In the genomic region with DNA sequence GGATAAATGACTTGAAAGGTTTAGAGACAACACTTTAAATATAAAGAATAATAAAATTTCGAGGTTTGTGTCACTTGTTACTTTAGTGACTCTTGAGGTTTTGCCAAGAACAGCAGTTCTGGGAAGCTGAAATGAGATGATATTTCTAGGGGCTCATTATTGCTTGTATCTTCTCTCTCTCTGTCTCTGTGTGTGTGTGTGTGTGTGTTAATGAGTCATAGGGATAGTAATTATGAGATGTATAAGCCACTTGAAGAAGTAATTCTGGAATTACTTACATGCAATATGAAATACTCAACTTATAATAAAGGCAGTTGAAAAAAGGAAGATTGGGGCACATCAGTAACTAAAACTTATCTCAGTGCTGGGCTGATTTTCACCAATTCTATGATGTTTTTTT, we compare ENCODE assay signal across 33 cellular contexts. TPM values are rescaled to one million over a fixed set of nuclear protein-coding genes. Genes with fewer than 3 reads are reported as not detected.
"Had no signal": no experiment of that assay in that cellular context is flagged by ENCODE, and none has a peak within 500 bp of the region (broad histone marks: within the 10 kb centered on the region; RNA-seq: fewer than 3 reads in every experiment).

No MANE protein-coding gene starts in this region.

- H3K4me3 ChIP-seq: adrenal gland, body of pancreas, cardiac muscle cell, colonic mucosa, esophagus muscularis mucosa, gastrocnemius medialis, heart left ventricle had no signal

- H3K4me1 Mint-ChIP-seq: activated B cell treated with CpG ODN at 0.5 μM for 24 hours; activated naive CD4-positive, alpha-beta T cell treated with anti-CD3 and anti-CD28 coated beads, Interleukin-2, amount 50 U/mL, for 24 hours; activated naive CD8-positive, alpha-beta T cell treated with anti-CD3 and anti-CD28 coated beads, Interleukin-2, amount 50 U/mL, for 24 hours; endodermal cell; T-helper 17 cell had no signal

- H3K36me3 Mint-ChIP-seq: activated naive CD4-positive, alpha-beta T cell treated with anti-CD3 and anti-CD28 coated beads, Interleukin-2, amount 50 U/mL, for 24 hours; activated naive CD8-positive, alpha-beta T cell treated with anti-CD3 and anti-CD28 coated beads for 36 hours had no signal

- DNase-seq: activated B cell treated with CpG ODN at 0.5 μM for 24 hours; activated CD4-positive, alpha-beta memory T cell treated with anti-CD3 and anti-CD28 coated beads, Interleukin-2, amount 10 ng/mL, durations not matched to agents 7 days and 5 days; activated CD4-positive, alpha-beta T cell treated with anti-CD3 and anti-CD28 coated beads, Interleukin-2, amount 10 ng/mL, durations not matched to agents 24 days and 14 days; activated effector memory CD4-positive, alpha-beta T cell treated with anti-CD3 and anti-CD28 coated beads, Interleukin-2, amount 50 U/mL, for 16 hours; activated naive CD4-positive, alpha-beta T cell treated with anti-CD3 and anti-CD28 coated beads for 36 hours; activated naive CD8-positive, alpha-beta T cell treated with anti-CD3 and anti-CD28 coated beads for 36 hours; activated naive CD8-positive, alpha-beta T cell treated with anti-CD3 and anti-CD28 coated beads, Interleukin-2, amount 50 U/mL, for 24 hours; activated T-cell treated with anti-CD3 and anti-CD28 coated beads, Interleukin-2, amount 50 U/mL, for 4 hours; adrenal gland; amygdala; aorta; body of pancreas; central memory CD4-positive, alpha-beta T cell; cerebellar nuclear complex; colonic mucosa; effector CD8-positive, alpha-beta T cell; endodermal cell; erythroblast; gastrocnemius medialis; glutamatergic neuron; heart left ventricle; T-helper 17 cell; T1000; WERI-Rb-1 had no signal

- H3K4me3 Mint-ChIP-seq: activated B cell treated with CpG ODN at 0.5 μM for 24 hours; activated CD4-positive, alpha-beta memory T cell treated with anti-CD3 and anti-CD28 coated beads, Interleukin-2, amount 10 ng/mL, durations not matched to agents 7 days and 5 days; activated CD4-positive, alpha-beta T cell treated with anti-CD3 and anti-CD28 coated beads, Interleukin-2, amount 10 ng/mL, durations not matched to agents 24 days and 14 days; activated naive CD4-positive, alpha-beta T cell treated with anti-CD3 and anti-CD28 coated beads for 36 hours; activated naive CD4-positive, alpha-beta T cell treated with anti-CD3 and anti-CD28 coated beads, Interleukin-2, amount 50 U/mL, for 24 hours; activated naive CD8-positive, alpha-beta T cell treated with anti-CD3 and anti-CD28 coated beads for 36 hours; activated naive CD8-positive, alpha-beta T cell treated with anti-CD3 and anti-CD28 coated beads, Interleukin-2, amount 50 U/mL, for 24 hours; activated T-cell treated with anti-CD3 and anti-CD28 coated beads, Interleukin-2, amount 50 U/mL, for 4 hours; endodermal cell; T-helper 17 cell; T-helper 2 cell treated with Interferon-gamma antibody and Interleukin-4, amounts not matched to agents 5 μg/mL and 100 μg/mL, for 36 hours had no signal

- ATAC-seq: activated CD4-positive, CD25-positive, alpha-beta regulatory T cell treated with anti-CD3 and anti-CD28 coated beads, Interleukin-2, amount 50 U/mL, for 24 hours; activated naive CD8-positive, alpha-beta T cell treated with anti-CD3 and anti-CD28 coated beads, Interleukin-2, amount 50 U/mL, for 24 hours; activated T-cell treated with anti-CD3 and anti-CD28 coated beads, Interleukin-2, amount 50 U/mL, for 4 hours; body of pancreas; foreskin keratinocyte; gastrocnemius medialis; heart left ventricle; T-helper 17 cell had no signal

- H3K4me1 ChIP-seq: adrenal gland, body of pancreas, colonic mucosa, esophagus muscularis mucosa, foreskin keratinocyte, gastrocnemius medialis, heart left ventricle had no signal

- H3K9me3 ChIP-seq: adrenal gland, body of pancreas, colonic mucosa, esophagus muscularis mucosa, gastrocnemius medialis, heart left ventricle had no signal

- H3K27ac ChIP-seq: adrenal gland, body of pancreas, cardiac muscle cell, colonic mucosa, esophagus muscularis mucosa, foreskin keratinocyte, gastrocnemius medialis, heart left ventricle, WERI-Rb-1 had no signal

- H3K9me3 Mint-ChIP-seq: activated B cell treated with CpG ODN at 0.5 μM for 24 hours; activated CD4-positive, alpha-beta memory T cell treated with anti-CD3 and anti-CD28 coated beads, Interleukin-2, amount 10 ng/mL, durations not matched to agents 7 days and 5 days; activated CD4-positive, alpha-beta T cell treated with anti-CD3 and anti-CD28 coated beads, Interleukin-2, amount 10 ng/mL, durations not matched to agents 24 days and 14 days; activated naive CD4-positive, alpha-beta T cell treated with anti-CD3 and anti-CD28 coated beads for 36 hours; activated naive CD4-positive, alpha-beta T cell treated with anti-CD3 and anti-CD28 coated beads, Interleukin-2, amount 50 U/mL, for 24 hours; activated naive CD8-positive, alpha-beta T cell treated with anti-CD3 and anti-CD28 coated beads for 36 hours; activated naive CD8-positive, alpha-beta T cell treated with anti-CD3 and anti-CD28 coated beads, Interleukin-2, amount 50 U/mL, for 24 hours; activated T-cell treated with anti-CD3 and anti-CD28 coated beads, Interleukin-2, amount 50 U/mL, for 4 hours; activated T-helper 2 cell treated with anti-CD3 and anti-CD28 coated beads, Interferon-gamma antibody, Interleukin-2, Interleukin-4, amounts not matched to agents 10 μg/mL and 5 μg/mL and 100 μg/mL, durations not matched to agents 14 hours and 24 hours and 36 hours; endodermal cell; T-helper 2 cell treated with Interferon-gamma antibody and Interleukin-4, amounts not matched to agents 5 μg/mL and 100 μg/mL, for 36 hours had no signal

- H3K36me3 ChIP-seq: adrenal gland, cardiac muscle cell, colonic mucosa, esophagus muscularis mucosa, gastrocnemius medialis, heart left ventricle, WERI-Rb-1 had no signal

- H3K27me3 Mint-ChIP-seq: activated CD4-positive, alpha-beta memory T cell treated with anti-CD3 and anti-CD28 coated beads, Interleukin-2, amount 10 ng/mL, durations not matched to agents 7 days and 5 days had no signal

- H3K27ac Mint-ChIP-seq: activated B cell treated with CpG ODN at 0.5 μM for 24 hours; activated CD4-positive, alpha-beta memory T cell treated with anti-CD3 and anti-CD28 coated beads, Interleukin-2, amount 10 ng/mL, durations not matched to agents 7 days and 5 days; activated CD4-positive, alpha-beta T cell treated with anti-CD3 and anti-CD28 coated beads, Interleukin-2, amount 10 ng/mL, durations not matched to agents 24 days and 14 days; activated naive CD4-positive, alpha-beta T cell treated with anti-CD3 and anti-CD28 coated beads for 36 hours; activated naive CD4-positive, alpha-beta T cell treated with anti-CD3 and anti-CD28 coated beads, Interleukin-2, amount 50 U/mL, for 24 hours; activated naive CD8-positive, alpha-beta T cell treated with anti-CD3 and anti-CD28 coated beads for 36 hours; activated naive CD8-positive, alpha-beta T cell treated with anti-CD3 and anti-CD28 coated beads, Interleukin-2, amount 50 U/mL, for 24 hours; activated T-helper 2 cell treated with anti-CD3 and anti-CD28 coated beads, Interferon-gamma antibody, Interleukin-2, Interleukin-4, amounts not matched to agents 10 μg/mL and 5 μg/mL and 100 μg/mL, durations not matched to agents 14 hours and 24 hours and 36 hours; endodermal cell; T-helper 17 cell; T-helper 2 cell treated with Interferon-gamma antibody and Interleukin-4, amounts not matched to agents 5 μg/mL and 100 μg/mL, for 36 hours had no signal

- H3K27me3 ChIP-seq: body of pancreas, cardiac muscle cell, colonic mucosa, esophagus muscularis mucosa, foreskin keratinocyte, gastrocnemius medialis, heart left ventricle had no signal

RNA-seq across cellular contexts. Expression of gene OR10G7, which starts 9.6 kb away (rescaled TPM):
- total RNA-seq: activated B cell treated with CpG ODN at 0.5 μM for 24 hours; activated CD4-positive, alpha-beta memory T cell treated with anti-CD3 and anti-CD28 coated beads, Interleukin-2, amount 10 ng/mL, durations not matched to agents 7 days and 5 days; activated CD4-positive, alpha-beta T cell treated with anti-CD3 and anti-CD28 coated beads, Interleukin-2, amount 10 ng/mL, durations not matched to agents 24 days and 14 days; activated CD8-positive, alpha-beta memory T cell treated with anti-CD3 and anti-CD28 coated beads for 36 hours; activated naive CD4-positive, alpha-beta T cell treated with anti-CD3 and anti-CD28 coated beads for 36 hours; activated naive CD8-positive, alpha-beta T cell treated with anti-CD3 and anti-CD28 coated beads for 36 hours; activated T-cell treated with anti-CD3 and anti-CD28 coated beads, Interleukin-2, amount 50 U/mL, for 4 hours; activated T-helper 2 cell treated with anti-CD3 and anti-CD28 coated beads, Interferon-gamma antibody, Interleukin-2, Interleukin-4, amounts not matched to agents 10 μg/mL and 5 μg/mL and 100 μg/mL, durations not matched to agents 14 hours and 24 hours and 36 hours; adrenal gland; aorta; body of pancreas; cardiac muscle cell; colonic mucosa; dermis microvascular lymphatic vessel endothelial cell; endodermal cell; esophagus muscularis mucosa; foreskin keratinocyte; gastrocnemius medialis; heart left ventricle; T-helper 17 cell had no signal
- polyA plus RNA-seq: adrenal gland, aorta, cardiac muscle cell, foreskin keratinocyte, heart left ventricle had no signal

RNA-seq across cellular contexts. Expression of gene OR10G8, which starts 24.2 kb away (rescaled TPM):
- total RNA-seq: activated B cell treated with CpG ODN at 0.5 μM for 24 hours; activated CD4-positive, alpha-beta memory T cell treated with anti-CD3 and anti-CD28 coated beads, Interleukin-2, amount 10 ng/mL, durations not matched to agents 7 days and 5 days; activated CD4-positive, alpha-beta T cell treated with anti-CD3 and anti-CD28 coated beads, Interleukin-2, amount 10 ng/mL, durations not matched to agents 24 days and 14 days; activated CD8-positive, alpha-beta memory T cell treated with anti-CD3 and anti-CD28 coated beads for 36 hours; activated naive CD4-positive, alpha-beta T cell treated with anti-CD3 and anti-CD28 coated beads for 36 hours; activated naive CD8-positive, alpha-beta T cell treated with anti-CD3 and anti-CD28 coated beads for 36 hours; activated T-cell treated with anti-CD3 and anti-CD28 coated beads, Interleukin-2, amount 50 U/mL, for 4 hours; activated T-helper 2 cell treated with anti-CD3 and anti-CD28 coated beads, Interferon-gamma antibody, Interleukin-2, Interleukin-4, amounts not matched to agents 10 μg/mL and 5 μg/mL and 100 μg/mL, durations not matched to agents 14 hours and 24 hours and 36 hours; adrenal gland; aorta; body of pancreas; cardiac muscle cell; dermis microvascular lymphatic vessel endothelial cell; endodermal cell; esophagus muscularis mucosa; foreskin keratinocyte; gastrocnemius medialis; heart left ventricle; T-helper 17 cell had no signal
- polyA plus RNA-seq: adrenal gland, aorta, cardiac muscle cell, foreskin keratinocyte, heart left ventricle had no signal

RNA-seq across cellular contexts. Expression of gene OR10G9, which starts 28.0 kb away (rescaled TPM):
- total RNA-seq: activated B cell treated with CpG ODN at 0.5 μM for 24 hours; activated CD4-positive, alpha-beta memory T cell treated with anti-CD3 and anti-CD28 coated beads, Interleukin-2, amount 10 ng/mL, durations not matched to agents 7 days and 5 days; activated CD4-positive, alpha-beta T cell treated with anti-CD3 and anti-CD28 coated beads, Interleukin-2, amount 10 ng/mL, durations not matched to agents 24 days and 14 days; activated CD8-positive, alpha-beta memory T cell treated with anti-CD3 and anti-CD28 coated beads for 36 hours; activated naive CD4-positive, alpha-beta T cell treated with anti-CD3 and anti-CD28 coated beads for 36 hours; activated naive CD8-positive, alpha-beta T cell treated with anti-CD3 and anti-CD28 coated beads for 36 hours; activated T-cell treated with anti-CD3 and anti-CD28 coated beads, Interleukin-2, amount 50 U/mL, for 4 hours; activated T-helper 2 cell treated with anti-CD3 and anti-CD28 coated beads, Interferon-gamma antibody, Interleukin-2, Interleukin-4, amounts not matched to agents 10 μg/mL and 5 μg/mL and 100 μg/mL, durations not matched to agents 14 hours and 24 hours and 36 hours; adrenal gland; aorta; body of pancreas; cardiac muscle cell; dermis microvascular lymphatic vessel endothelial cell; endodermal cell; esophagus muscularis mucosa; foreskin keratinocyte; gastrocnemius medialis; heart left ventricle; T-helper 17 cell had no signal
- polyA plus RNA-seq: adrenal gland, aorta, cardiac muscle cell, foreskin keratinocyte, heart left ventricle had no signal

RNA-seq across cellular contexts. Expression of gene OR10G4, which starts 38.0 kb away (rescaled TPM):
- total RNA-seq: activated B cell treated with CpG ODN at 0.5 μM for 24 hours; activated CD4-positive, alpha-beta memory T cell treated with anti-CD3 and anti-CD28 coated beads, Interleukin-2, amount 10 ng/mL, durations not matched to agents 7 days and 5 days; activated CD4-positive, alpha-beta T cell treated with anti-CD3 and anti-CD28 coated beads, Interleukin-2, amount 10 ng/mL, durations not matched to agents 24 days and 14 days; activated CD8-positive, alpha-beta memory T cell treated with anti-CD3 and anti-CD28 coated beads for 36 hours; activated naive CD4-positive, alpha-beta T cell treated with anti-CD3 and anti-CD28 coated beads for 36 hours; activated naive CD8-positive, alpha-beta T cell treated with anti-CD3 and anti-CD28 coated beads for 36 hours; activated T-cell treated with anti-CD3 and anti-CD28 coated beads, Interleukin-2, amount 50 U/mL, for 4 hours; activated T-helper 2 cell treated with anti-CD3 and anti-CD28 coated beads, Interferon-gamma antibody, Interleukin-2, Interleukin-4, amounts not matched to agents 10 μg/mL and 5 μg/mL and 100 μg/mL, durations not matched to agents 14 hours and 24 hours and 36 hours; adrenal gland; aorta; cardiac muscle cell; dermis microvascular lymphatic vessel endothelial cell; endodermal cell; esophagus muscularis mucosa; foreskin keratinocyte; gastrocnemius medialis; heart left ventricle; T-helper 17 cell had no signal
- polyA plus RNA-seq: adrenal gland, aorta, cardiac muscle cell, foreskin keratinocyte, heart left ventricle had no signal

RNA-seq across cellular contexts. Expression of gene OR10G6, which starts 55.8 kb away (rescaled TPM):
- total RNA-seq: activated B cell treated with CpG ODN at 0.5 μM for 24 hours; activated CD4-positive, alpha-beta memory T cell treated with anti-CD3 and anti-CD28 coated beads, Interleukin-2, amount 10 ng/mL, durations not matched to agents 7 days and 5 days; activated CD4-positive, alpha-beta T cell treated with anti-CD3 and anti-CD28 coated beads, Interleukin-2, amount 10 ng/mL, durations not matched to agents 24 days and 14 days; activated CD8-positive, alpha-beta memory T cell treated with anti-CD3 and anti-CD28 coated beads for 36 hours; activated naive CD4-positive, alpha-beta T cell treated with anti-CD3 and anti-CD28 coated beads for 36 hours; activated naive CD8-positive, alpha-beta T cell treated with anti-CD3 and anti-CD28 coated beads for 36 hours; activated T-cell treated with anti-CD3 and anti-CD28 coated beads, Interleukin-2, amount 50 U/mL, for 4 hours; activated T-helper 2 cell treated with anti-CD3 and anti-CD28 coated beads, Interferon-gamma antibody, Interleukin-2, Interleukin-4, amounts not matched to agents 10 μg/mL and 5 μg/mL and 100 μg/mL, durations not matched to agents 14 hours and 24 hours and 36 hours; adrenal gland; aorta; body of pancreas; cardiac muscle cell; colonic mucosa; dermis microvascular lymphatic vessel endothelial cell; endodermal cell; esophagus muscularis mucosa; foreskin keratinocyte; gastrocnemius medialis; heart left ventricle; T-helper 17 cell had no signal
- polyA plus RNA-seq: adrenal gland, aorta, cardiac muscle cell, foreskin keratinocyte, heart left ventricle had no signal
